In genomic region chr1:30756545-30757195, GRCh38 we compare ENCODE assay signal across 9 cellular contexts. TPM values are rescaled to one million over a fixed set of nuclear protein-coding genes. Genes with fewer than 3 reads are reported as not detected.
DNase-seq lines count a peak whose midpoint lies in the region; ATAC-seq, FAIRE-seq and TF ChIP-seq lines count a peak whose summit lies in the region.
"Had no signal": no experiment of that assay in that cellular context is flagged by ENCODE, and none has a peak within 500 bp of the region (broad histone marks: within the 10 kb centered on the region; RNA-seq: fewer than 3 reads in every experiment).

No MANE protein-coding gene starts in this region.

- no peak overlapping the region for H3K9ac ChIP-seq in HepG2 (ENCODE audit: insufficient read depth, low read depth, low read length)

- WGBS in HepG2 (ENCODE audit: low lambda C conversion rate), result 43% methylated on average over 5 of the region's 11 CpGs

- DNase-seq in T-helper 9 cell (peak; percentile 70), MCF 10A (ENCODE audit: unreplicated experiment) (peak; percentile 86), HepG2 (ENCODE audit: low spot score) (no peak), DMS114 treated with DMSO at 0.1 percent for 48 hours (lab: John Stamatoyannopoulos, UW; ENCODE audit: unreplicated experiment) (no peak), GM13977 (ENCODE audit: low spot score) (no peak), DMS79 treated with DMSO at 0.1 percent for 48 hours (lab: John Stamatoyannopoulos, UW) (no peak)
- peak; percentile 43 to 51 for DNase-seq in stimulated activated CD8-positive, alpha-beta memory T cell treated with anti-CD3 and anti-CD28 coated beads, Interleukin-2, amount 100 ng/mL, for 1 hour (ENCODE audit: low read depth in 2 of 2)

- H4K20me1 ChIP-seq in HepG2 (ENCODE audit: insufficient read depth, low read length), result no peaks in the 10 kb centered on the region

- no peak for FAIRE-seq in HepG2 (lab: Jason Lieb, UNC)

- no peaks in the 10 kb centered on the region for H3K36me3 Mint-ChIP-seq in MCF 10A (ENCODE audit: insufficient read depth, unreplicated experiment)

- POLR2A ChIA-PET in MCF 10A (lab: Yijun Ruan, JAX) (interaction anchor here (1.0 to 1.4 kb wide), 3 partner anchors 8 to 22 kb away, joined by 3 to 6 read pairs (median 4); no protein-coding TSS in a partner anchor), HepG2 (lab: Yijun Ruan, JAX) (no interaction called here)

- no peaks in the 10 kb centered on the region for H3K79me2 ChIP-seq in HepG2 (ENCODE audit: insufficient read depth, low read length)

- peaks cover 15% of the 10 kb centered on the region for H3K4me1 Mint-ChIP-seq in MCF 10A (ENCODE audit: insufficient read depth, unreplicated experiment)

- intact Hi-C loops in MCF 10A (cut with micrococcal nuclease) (no loop called here), HepG2 (cut with micrococcal nuclease; ENCODE audit: unreplicated experiment) (no loop called here)

- no TSS peak for BruUV-seq in MCF 10A (replicated peaks; lab: Mats Ljungman, UMichigan)
- no TSS peak for BruUV-seq in HepG2 (replicated peaks; lab: Mats Ljungman, UMichigan)

- TF ChIP-seq CTCF in MCF 10A (IDR thresholded peaks at IDR 0.05; ENCODE audit: unreplicated experiment) (no peak), HepG2 (CRISPR knock-in tag; IDR thresholded peaks at IDR 0.05) (no peak), GM13977 (IDR thresholded peaks at IDR 0.05; ENCODE audit: extremely low read depth, insufficient read depth, missing control alignments) (no peak)

- H3K4me3 ChIP-seq in HepG2 (replicated peaks in 1 of 3; ENCODE audit: insufficient read depth in 1 of 3, low read depth in 2 of 3, low read length in 3 of 3), result no peak overlapping the region

- H3K9me3 Mint-ChIP-seq in MCF 10A (ENCODE audit: unreplicated experiment), result no peaks in the 10 kb centered on the region

- no peak for TF ChIP-seq RAD21 in HepG2 (CRISPR knock-in tag; IDR thresholded peaks at IDR 0.05)

- peak overlapping the region; percentile 51 for H3K27ac Mint-ChIP-seq in MCF 10A (ENCODE audit: low read depth, unreplicated experiment)

- H3K27ac ChIP-seq in HepG2 (ENCODE audit: extremely low read length, insufficient read depth, low read length), result no peak overlapping the region

- ATAC-seq in HG03196 (IDR thresholded peaks at IDR 0.05; ENCODE audit: unreplicated experiment) (peak; percentile 19), HepG2 (peak; percentile 20; the same call in 1 of the 3 replicates)

- H3K4me3 Mint-ChIP-seq in MCF 10A (ENCODE audit: unreplicated experiment), result no peak overlapping the region

- CTCF ChIA-PET in MCF 10A (lab: Yijun Ruan, JAX), result interaction anchor here (1.3 kb wide), 2 partner anchors 9 to 27 kb away, joined by 3 read pairs; no protein-coding TSS in a partner anchor
- CTCF ChIA-PET in HepG2 (lab: Yijun Ruan, JAX; ENCODE audit: low intra/inter-chr PET ratio, low total read pairs), result no interaction called here

- in situ Hi-C loops in HepG2 (cut with HindIII; ENCODE audit: extremely low pct_ligation_motif_present, low pct_unique_long_range_greater_than_20kb), result no loop called here
- in situ Hi-C loops in GM13977 (cut with MboI; ENCODE audit: low pct_unique_long_range_greater_than_20kb, low sequenced_read_pairs, unreplicated experiment), result no loop called here

- TF ChIP-seq EP300 in HepG2 (IDR thresholded peaks at IDR 0.05; ENCODE audit: low read depth in 2 of 2, low read length in 2 of 2) (no peak), HepG2 (CRISPR knock-in tag; IDR thresholded peaks at IDR 0.05; ENCODE audit: borderline replicate concordance) (no peak)

- no peaks in the 10 kb centered on the region for H3K9me3 ChIP-seq in HepG2 (ENCODE audit: low read length)

- H3K27me3 ChIP-seq in HepG2 (ENCODE audit: control insufficient read depth in 1 of 2, insufficient read depth in 2 of 2, low read length in 2 of 2), result peaks cover 4 to 33% of the 10 kb centered on the region in 2 experiments; a peak in 3 of 5 replicates

- H3K4me1 ChIP-seq in HepG2 (ENCODE audit: insufficient read depth, low read length), result peaks cover 11% of the 10 kb centered on the region

- no peak overlapping the region for H2AFZ ChIP-seq in HepG2 (ENCODE audit: low read length)

- H3K36me3 ChIP-seq in HepG2 (replicated peaks in 1 of 2; ENCODE audit: control insufficient read depth in 1 of 2, insufficient read depth in 2 of 2, low read length in 2 of 2), result no peaks in the 10 kb centered on the region

- no peak for TF ChIP-seq POLR2A in HepG2 (IDR thresholded peaks at IDR 0.05; ENCODE audit: insufficient read depth in 1 of 2, low read depth in 2 of 2, low read length in 2 of 2)

- no peak overlapping the region for H3K4me2 ChIP-seq in HepG2 (ENCODE audit: low read depth, low read length)

- H3K27me3 Mint-ChIP-seq in MCF 10A (ENCODE audit: insufficient read depth, unreplicated experiment), result no peaks in the 10 kb centered on the region

TF ChIP-seq in HepG2, 621 proteins besides CTCF, POLR2A, EP300 and RAD21 (continues in another document):
- no peak for TF ChIP-seq XBP1 (CRISPR knock-in tag; IDR thresholded peaks at IDR 0.05)
- TF ChIP-seq FOSL2 (CRISPR knock-in tag; IDR thresholded peaks at IDR 0.05), result peak; percentile 57
- no peak for TF ChIP-seq ZNF367 (CRISPR knock-in tag; IDR thresholded peaks at IDR 0.05; ENCODE audit: borderline replicate concordance)
- TF ChIP-seq ZBTB1 (CRISPR knock-in tag; IDR thresholded peaks at IDR 0.05; ENCODE audit: borderline replicate concordance), result no peak
- TF ChIP-seq MAFF (IDR thresholded peaks at IDR 0.05; ENCODE audit: low read depth, low read length), result no peak
- TF ChIP-seq, protein P1, sequence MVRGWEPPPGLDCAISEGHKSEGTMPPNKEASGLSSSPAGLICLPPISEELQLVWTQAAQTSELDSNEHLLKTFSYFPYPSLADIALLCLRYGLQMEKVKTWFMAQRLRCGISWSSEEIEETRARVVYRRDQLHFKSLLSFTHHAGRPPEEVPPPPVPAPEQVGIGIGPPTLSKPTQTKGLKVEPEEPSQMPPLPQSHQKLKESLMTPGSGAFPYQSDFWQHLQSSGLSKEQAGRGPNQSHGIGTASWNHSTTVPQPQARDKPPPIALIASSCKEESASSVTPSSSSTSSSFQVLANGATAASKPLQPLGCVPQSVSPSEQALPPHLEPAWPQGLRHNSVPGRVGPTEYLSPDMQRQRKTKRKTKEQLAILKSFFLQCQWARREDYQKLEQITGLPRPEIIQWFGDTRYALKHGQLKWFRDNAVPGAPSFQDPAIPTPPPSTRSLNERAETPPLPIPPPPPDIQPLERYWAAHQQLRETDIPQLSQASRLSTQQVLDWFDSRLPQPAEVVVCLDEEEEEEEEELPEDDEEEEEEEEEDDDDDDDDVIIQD (CRISPR knock-in tag; IDR thresholded peaks at IDR 0.05; ENCODE audit: low read depth), result no peak
- no peak for TF ChIP-seq HOXA5 (CRISPR knock-in tag; IDR thresholded peaks at IDR 0.05)

RNA-seq across cellular contexts. Expression of gene LAPTM5, which starts 0.9 kb away (rescaled TPM):
- total RNA-seq in MCF 10A (2022) (15.9 and 21.6 TPM in 2 replicates), HepG2 (2016; rRNA removed; fragmentation: Illumina TruSeq; extraction: Trizol) (0.34 and 0.86 TPM in 2 replicates)
- 0.18 and 0.30 TPM in 2 replicates for total RNA-seq in HepG2 (2016; cell fraction: cytosol; rRNA removed; fragmentation: Illumina TruSeq; extraction: Trizol; ENCODE audit: low read depth)
- total RNA-seq in HepG2 (2016; cell fraction: insoluble cytoplasmic fraction; rRNA removed; fragmentation: Illumina TruSeq; extraction: Trizol), result 0.18 and 0.45 TPM in 2 replicates
- total RNA-seq in HepG2 (2016; cell fraction: membrane; rRNA removed; fragmentation: Illumina TruSeq; extraction: Trizol), result 0.48 and 0.56 TPM in 2 replicates
- total RNA-seq in HepG2 (2016; cell fraction: nucleus; rRNA removed; fragmentation: Illumina TruSeq; extraction: Trizol), result 0.34 and 0.53 TPM in 2 replicates
- 0.41 and 0.76 TPM in 2 replicates for polyA plus RNA-seq in HepG2 (2011; rRNA removed)
- 0.64 and 0.79 TPM in 2 replicates for polyA plus RNA-seq in HepG2 (2011; cell fraction: cytosol; rRNA removed)
- 0.59 and 0.61 TPM in 2 replicates for polyA plus RNA-seq in HepG2 (2011; cell fraction: nucleus; rRNA removed)
- 0.19 and 0.38 TPM in 2 replicates for polyA plus RNA-seq in HepG2 (2012)
- 0.33 and 0.38 TPM in 2 replicates for polyA plus RNA-seq in HepG2 (2016; cell fraction: cytosol; fragmentation: Illumina TruSeq; extraction: Trizol; ENCODE audit: low read depth)
- 0.57 and 0.76 TPM in 2 replicates for polyA plus RNA-seq in HepG2 (2016; cell fraction: insoluble cytoplasmic fraction; fragmentation: Illumina TruSeq; extraction: Trizol; ENCODE audit: low read depth)
- polyA plus RNA-seq in HepG2 (2016; cell fraction: membrane; fragmentation: Illumina TruSeq; extraction: Trizol; ENCODE audit: low read depth), result 0.54 and 0.79 TPM in 2 replicates
- polyA plus RNA-seq in HepG2 (2016; cell fraction: nucleus; fragmentation: Illumina TruSeq; extraction: Trizol; ENCODE audit: insufficient read depth, low read depth), result 1.1 TPM in 2 replicates
- polyA minus RNA-seq in HepG2 (2011; rRNA and poly(A)+ RNA removed; ENCODE audit: low replicate concordance), result 2.1 and 4.6 TPM in 2 replicates
- 0.59 TPM in 1 of 2 replicates, not detected in the other for polyA minus RNA-seq in HepG2 (2011; cell fraction: cytosol; rRNA and poly(A)+ RNA removed)
- not detected in 2 replicates for polyA minus RNA-seq in HepG2 (2011; cell fraction: nucleus; rRNA and poly(A)+ RNA removed)

RNA-seq across cellular contexts. Expression of gene MATN1, which starts 33.3 kb away (rescaled TPM):
- total RNA-seq in MCF 10A (2022) (0.32 and 0.47 TPM in 2 replicates), HepG2 (2016; rRNA removed; fragmentation: Illumina TruSeq; extraction: Trizol) (0.04 TPM in 1 of 2 replicates, not detected in the other)
- total RNA-seq in HepG2 (2016; cell fraction: cytosol; rRNA removed; fragmentation: Illumina TruSeq; extraction: Trizol; ENCODE audit: low read depth), result not detected in 2 replicates
- not detected in 2 replicates for total RNA-seq in HepG2 (2016; cell fraction: insoluble cytoplasmic fraction; rRNA removed; fragmentation: Illumina TruSeq; extraction: Trizol)
- total RNA-seq in HepG2 (2016; cell fraction: membrane; rRNA removed; fragmentation: Illumina TruSeq; extraction: Trizol), result not detected in 2 replicates
- total RNA-seq in HepG2 (2016; cell fraction: nucleus; rRNA removed; fragmentation: Illumina TruSeq; extraction: Trizol), result not detected in 2 replicates
- polyA plus RNA-seq in HepG2 (2011; rRNA removed), result 0.03 and 0.05 TPM in 2 replicates
- polyA plus RNA-seq in HepG2 (2011; cell fraction: cytosol; rRNA removed), result 0.11 TPM in 1 of 2 replicates, not detected in the other
- 0.66 and 0.77 TPM in 2 replicates for polyA plus RNA-seq in HepG2 (2011; cell fraction: nucleus; rRNA removed)
- 0.05 TPM in 1 of 2 replicates, not detected in the other for polyA plus RNA-seq in HepG2 (2012)
- not detected in 2 replicates for polyA plus RNA-seq in HepG2 (2016; cell fraction: cytosol; fragmentation: Illumina TruSeq; extraction: Trizol; ENCODE audit: low read depth)
- polyA plus RNA-seq in HepG2 (2016; cell fraction: insoluble cytoplasmic fraction; fragmentation: Illumina TruSeq; extraction: Trizol; ENCODE audit: low read depth), result not detected in 2 replicates
- polyA plus RNA-seq in HepG2 (2016; cell fraction: membrane; fragmentation: Illumina TruSeq; extraction: Trizol; ENCODE audit: low read depth), result not detected in 2 replicates
- 0.26 TPM in 1 of 2 replicates, not detected in the other for polyA plus RNA-seq in HepG2 (2016; cell fraction: nucleus; fragmentation: Illumina TruSeq; extraction: Trizol; ENCODE audit: insufficient read depth, low read depth)
- polyA minus RNA-seq in HepG2 (2011; rRNA and poly(A)+ RNA removed; ENCODE audit: low replicate concordance), result 0.12 TPM in 1 of 2 replicates, not detected in the other
- polyA minus RNA-seq in HepG2 (2011; cell fraction: cytosol; rRNA and poly(A)+ RNA removed), result not detected in 2 replicates
- polyA minus RNA-seq in HepG2 (2011; cell fraction: nucleus; rRNA and poly(A)+ RNA removed), result 0.12 and 0.26 TPM in 2 replicates
- total RNA-seq: glomerular endothelial cell had no signal

Comparison
In these comparisons a context has a peak if more than half of its experiments do, and no peak if none do; other contexts are left out.
1. DNase-seq: peak in T-helper 9 cell (single experiment), MCF 10A (single experiment) and stimulated activated CD8-positive, alpha-beta memory T cell treated with anti-CD3 and anti-CD28 coated beads, Interleukin-2, amount 100 ng/mL, for 1 hour (2 of 2); none in HepG2 (single experiment), DMS114 treated with DMSO at 0.1 percent for 48 hours (single experiment), GM13977 (single experiment) and DMS79 treated with DMSO at 0.1 percent for 48 hours (single experiment).